In genomic region chrX:130575831-130576404, GRCh38 we compare ENCODE assay signal across 8 cellular contexts.
DNase-seq lines count a peak whose midpoint lies in the region; ATAC-seq and TF ChIP-seq lines count a peak whose summit lies in the region.

No MANE protein-coding gene starts in this region.

- no peak overlapping the region for H3K27ac ChIP-seq in RWPE1

- peak; percentile 64 for TF ChIP-seq CTCF in RWPE1 (conservative IDR thresholded peaks at IDR 0.05; ENCODE audit: low read depth)
- peak; percentile 26 for TF ChIP-seq CTCF in mucosa of descending colon (IDR thresholded peaks at IDR 0.05)

- no peaks in the 10 kb centered on the region for H3K36me3 ChIP-seq in mucosa of descending colon (ENCODE audit: low read depth)

- H3K9me3 ChIP-seq in mucosa of descending colon: no peaks in the 10 kb centered on the region

- no peak overlapping the region for H3K4me3 ChIP-seq in mucosa of descending colon

- POLR2A ChIA-PET in RWPE1 (lab: Yijun Ruan, JAX; ENCODE audit: low non-redundant PET): no interaction called here

- intact Hi-C loops in mucosa of descending colon (cut with DNase I, micrococcal nuclease): no loop called here

- CTCF ChIA-PET in RWPE1 (lab: Yijun Ruan, JAX): interaction anchor here (0.6 to 1.1 kb wide), 11 partner anchors 9 to 555 kb away, joined by 3 to 6 read pairs (median 3); no protein-coding TSS in a partner anchor

- ATAC-seq in GM18520 (IDR thresholded peaks at IDR 0.05; ENCODE audit: unreplicated experiment) (peak; percentile 78), HG03135 (IDR thresholded peaks at IDR 0.05; ENCODE audit: unreplicated experiment) (peak; percentile 65), mucosa of descending colon (peak; percentile 61)

- peak; percentile 28 for DNase-seq in COLO668 (lab: John Stamatoyannopoulos, UW; ENCODE audit: unreplicated experiment)
- peak; percentile 11 for DNase-seq in RWPE1 (ENCODE audit: low spot score)
- peak; percentile 51 for DNase-seq in dermis blood vessel endothelial cell
- peak in 2 of 3 donors; percentile 31 for DNase-seq in mucosa of descending colon
- no peak for DNase-seq in GDM1 (lab: John Stamatoyannopoulos, UW)
- DNase-seq in NOMO-1 treated with DMSO at 0.1 percent for 48 hours (lab: John Stamatoyannopoulos, UW; ENCODE audit: unreplicated experiment): no peak

- no peaks in the 10 kb centered on the region for H3K4me1 ChIP-seq in mucosa of descending colon (ENCODE audit: low read depth)

Comparison
In these comparisons a context has a peak if more than half of its experiments do, and no peak if none do; other contexts are left out.
1. DNase-seq: peak in COLO668 (single experiment), RWPE1 (single experiment), dermis blood vessel endothelial cell (single experiment) and mucosa of descending colon (2 of 3); none in GDM1 (single experiment) and NOMO-1 treated with DMSO at 0.1 percent for 48 hours (single experiment).
2. Peak in every context shown above with its lines, with median percentiles within 50 percentile points of each other: ATAC-seq.